In genomic region chr21:38810034-38810825, GRCh38 we compare ENCODE assay signal across 1 cellular context.
TF ChIP-seq lines count a peak whose summit lies in the region.

No MANE protein-coding gene starts in this region.

TF ChIP-seq in liver, 16 proteins besides CTCF, POLR2A, EP300 and RAD21 (continued from another document):
- TF ChIP-seq ZBTB33 (IDR thresholded peaks at IDR 0.05): peak; percentile 8
- no peak for TF ChIP-seq YY1 (IDR thresholded peaks at IDR 0.05)
- no peak for TF ChIP-seq REST (IDR thresholded peaks at IDR 0.05)
